Comparison of ENCODE assay signal across 16 cellular contexts in genomic region chr1:50829010-50829958, GRCh38.
DNase-seq lines count a peak whose midpoint lies in the region; ATAC-seq and TF ChIP-seq lines count a peak whose summit lies in the region.
"Had no signal": no experiment of that assay in that cellular context is flagged by ENCODE, and none has a peak within 500 bp of the region (broad histone marks: within the 10 kb centered on the region; RNA-seq: fewer than 3 reads in every experiment).

No MANE protein-coding gene starts in this region.

- TF ChIP-seq CTCF in fibroblast of the aortic adventitia (IDR thresholded peaks at IDR 0.05; ENCODE audit: insufficient read depth, low read length): no peak

- ATAC-seq in GM18867 (IDR thresholded peaks at IDR 0.05; ENCODE audit: unreplicated experiment): no peak

- H3K4me3 ChIP-seq in fibroblast of the aortic adventitia (ENCODE audit: low read depth, low read length): no peak overlapping the region
- H3K4me3 ChIP-seq: dorsolateral prefrontal cortex, spleen had no signal

- peak; percentile 8 for DNase-seq in NCI-H2196 (lab: John Stamatoyannopoulos, UW; ENCODE audit: unreplicated experiment)
- no peak for DNase-seq in NCI-H2196 treated with DMSO at 0.1 percent for 48 hours (lab: John Stamatoyannopoulos, UW; ENCODE audit: unreplicated experiment)
- peak; percentile 80 for DNase-seq in NCI-H748 (lab: John Stamatoyannopoulos, UW; ENCODE audit: unreplicated experiment)
- DNase-seq in fibroblast of the aortic adventitia (ENCODE audit: low read depth): peak; percentile 13
- peak; percentile 71 for DNase-seq in renal cortical epithelial cell (ENCODE audit: low read depth)
- DNase-seq in kidney glomerular epithelial cell (lab: John Stamatoyannopoulos, UW): no peak
- DNase-seq in cerebellar nuclear complex (lab: John Stamatoyannopoulos, UW): no peak
- DNase-seq: ACHN; activated CD4-positive, alpha-beta T cell treated with anti-CD3 and anti-CD28 coated beads, Interleukin-2, amount 50 U/mL, for 4 hours; dorsolateral prefrontal cortex; GOT3; midbrain; NK-92 treated with Interleukin-12 subunit alpha and Interleukin-12 subunit beta, amount 100 ng/mL, for 24 hours; occipital lobe; spleen had no signal

Comparison
In these comparisons a context has a peak if more than half of its experiments do, and no peak if none do; other contexts are left out.
1. DNase-seq: peak in NCI-H2196 (single experiment), NCI-H748 (single experiment), fibroblast of the aortic adventitia (single experiment) and renal cortical epithelial cell (single experiment); none in NCI-H2196 treated with DMSO at 0.1 percent for 48 hours (single experiment), kidney glomerular epithelial cell (single experiment) and cerebellar nuclear complex (0 of 2).